8 cellular contexts compared by ENCODE assay signal in genomic region chr18:46148810-46149209, GRCh38. TPM values are rescaled to one million over a fixed set of nuclear protein-coding genes. Genes with fewer than 3 reads are reported as not detected.
DNase-seq lines count a peak whose midpoint lies in the region; ATAC-seq and TF ChIP-seq lines count a peak whose summit lies in the region.

No MANE protein-coding gene starts in this region.

- no peaks in the 10 kb centered on the region for H3K79me2 ChIP-seq in OCI-LY7 (ENCODE audit: insufficient read depth, low read depth, low read length)

- H3K36me3 Mint-ChIP-seq in activated naive CD4-positive, alpha-beta T cell treated with anti-CD3 and anti-CD28 coated beads, Interleukin-2, amount 10 ng/mL, durations not matched to agents 7 days and 5 days: peaks cover 9% of the 10 kb centered on the region
- no peaks in the 10 kb centered on the region for H3K36me3 Mint-ChIP-seq in glutamatergic neuron (ENCODE audit: unreplicated experiment)
- H3K36me3 Mint-ChIP-seq in stimulated activated memory B cell treated with anti-CD40 and anti-IgM and Interleukin-4, amounts not matched to agents 10 μg/mL and 1 μg/mL and 100 μg/mL, for 72 hours: no peaks in the 10 kb centered on the region

- no peak overlapping the region for H2BK15ac ChIP-seq in IMR-90 (ENCODE audit: low read depth, low read length)

- POLR2A ChIA-PET in IMR-90 (lab: Charles Lee; ENCODE audit: unreplicated experiment): no interaction called here
- POLR2A ChIA-PET in OCI-LY7 (lab: Charles Lee): interaction anchor here (0.5 to 0.6 kb wide), 2 partner anchors 21 to 22 kb away, joined by 3 to 5 read pairs; no protein-coding TSS in a partner anchor

- H2AK9ac ChIP-seq in IMR-90 (replicated peaks; ENCODE audit: low read depth, low read length, poor library complexity): no peak overlapping the region

- peaks cover 50% of the 10 kb centered on the region for H3K4me1 Mint-ChIP-seq in activated naive CD4-positive, alpha-beta T cell treated with anti-CD3 and anti-CD28 coated beads, Interleukin-2, amount 10 ng/mL, durations not matched to agents 7 days and 5 days
- peaks cover 6% of the 10 kb centered on the region for H3K4me1 Mint-ChIP-seq in glutamatergic neuron (ENCODE audit: low read depth, unreplicated experiment)
- H3K4me1 Mint-ChIP-seq in stimulated activated memory B cell treated with anti-CD40 and anti-IgM and Interleukin-4, amounts not matched to agents 10 μg/mL and 1 μg/mL and 100 μg/mL, for 72 hours: no peaks in the 10 kb centered on the region

- H3K23ac ChIP-seq in IMR-90 (ENCODE audit: low read depth, low read length): no peak overlapping the region

- ATAC-seq in IMR-90 (ENCODE audit: low read depth) (peak; percentile 64), HG02973 (IDR thresholded peaks at IDR 0.05; ENCODE audit: unreplicated experiment) (no peak)
- no peak for ATAC-seq in stimulated activated memory B cell treated with anti-CD40 and anti-IgM and Interleukin-4, amounts not matched to agents 10 μg/mL and 1 μg/mL and 100 μg/mL, for 72 hours

- H3K27ac ChIP-seq in IMR-90 (ENCODE audit: insufficient read depth, low read length) (no peak overlapping the region), OCI-LY7 (ENCODE audit: low read depth, low read length, poor library complexity, severe bottlenecking) (no peak overlapping the region), prostate gland (no peak overlapping the region)

- CTCF ChIA-PET in IMR-90 (lab: Yijun Ruan, JAX) (interaction anchor here (0.6 to 1.8 kb wide), 4 partner anchors 24 to 711 kb away, joined by 3 to 10 read pairs (median 3); a partner anchor contains a TSS), OCI-LY7 (lab: Charles Lee; ENCODE audit: unreplicated experiment) (no interaction called here)
- CTCF ChIA-PET in activated naive CD4-positive, alpha-beta T cell treated with anti-CD3 and anti-CD28 coated beads, Interleukin-2, amount 10 ng/mL, durations not matched to agents 7 days and 5 days (lab: Charles Lee): interaction anchor here (0.6 to 8.6 kb wide), 19 partner anchors 9 to 512 kb away, joined by 3 to 96 read pairs (median 5); partner anchors contain the start of gene LOXHD1

- no peak overlapping the region for H2BK5ac ChIP-seq in IMR-90 (ENCODE audit: low read depth, low read length, poor library complexity, severe bottlenecking)

- DNase-seq in DMS79 treated with DMSO at 0.1 percent for 48 hours (lab: John Stamatoyannopoulos, UW) (peak; percentile 59), IMR-90 (peak; percentile 59), OCI-LY7 (ENCODE audit: low spot score) (peak; percentile 47), glutamatergic neuron (peak; percentile 46), prostate gland (ENCODE audit: low spot score) (peak; percentile 21)
- DNase-seq in activated naive CD4-positive, alpha-beta T cell treated with anti-CD3 and anti-CD28 coated beads, Interleukin-2, amount 10 ng/mL, durations not matched to agents 7 days and 5 days: peak; percentile 69

- H3K27me3 ChIP-seq in IMR-90 (ENCODE audit: control insufficient read depth, insufficient read depth, low read length): no peaks in the 10 kb centered on the region
- H3K27me3 ChIP-seq in prostate gland (replicated peaks; ENCODE audit: insufficient read depth): no peaks in the 10 kb centered on the region

- no peak overlapping the region for H3K18ac ChIP-seq in IMR-90 (ENCODE audit: low read depth, low read length)

- no peak overlapping the region for H2BK120ac ChIP-seq in IMR-90 (ENCODE audit: low read depth, low read length)

- BruUV-seq in IMR-90 (replicated peaks; lab: Mats Ljungman, UMichigan) (no TSS peak), OCI-LY7 (replicated peaks; lab: Mats Ljungman, UMichigan) (no TSS peak)

- H3K4me2 ChIP-seq in IMR-90 (ENCODE audit: low read depth, low read length) (no peak overlapping the region), OCI-LY7 (ENCODE audit: low read length) (no peak overlapping the region)

- no peak overlapping the region for H3K4ac ChIP-seq in IMR-90 (ENCODE audit: low read depth, low read length)

- no peaks in the 10 kb centered on the region for H3K36me3 ChIP-seq in IMR-90 (ENCODE audit: control insufficient read depth, insufficient read depth, low read length)
- H3K36me3 ChIP-seq in OCI-LY7 (ENCODE audit: insufficient read depth, low read length): no peaks in the 10 kb centered on the region
- no peaks in the 10 kb centered on the region for H3K36me3 ChIP-seq in prostate gland

- H3K4me3 ChIP-seq in IMR-90 (ENCODE audit: insufficient read depth, low read depth, low read length) (no peak overlapping the region), OCI-LY7 (ENCODE audit: low read depth, low read length, poor library complexity, severe bottlenecking) (no peak overlapping the region), prostate gland (no peak overlapping the region)

- H3K4me3 Mint-ChIP-seq in activated naive CD4-positive, alpha-beta T cell treated with anti-CD3 and anti-CD28 coated beads, Interleukin-2, amount 10 ng/mL, durations not matched to agents 7 days and 5 days: no peak overlapping the region
- H3K4me3 Mint-ChIP-seq in glutamatergic neuron (ENCODE audit: unreplicated experiment): no peak overlapping the region
- H3K4me3 Mint-ChIP-seq in stimulated activated memory B cell treated with anti-CD40 and anti-IgM and Interleukin-4, amounts not matched to agents 10 μg/mL and 1 μg/mL and 100 μg/mL, for 72 hours: no peak overlapping the region

- H3K79me1 ChIP-seq in IMR-90 (ENCODE audit: low read depth in 1 of 2, low read length in 2 of 2): no peaks in the 10 kb centered on the region

- H3K14ac ChIP-seq in IMR-90 (replicated peaks; ENCODE audit: low read depth, low read length): no peak overlapping the region

- H3K9me1 ChIP-seq in IMR-90 (ENCODE audit: insufficient read depth, low read length): peaks cover 10% of the 10 kb centered on the region; the same call in 1 of the 2 replicates

- H3K27ac Mint-ChIP-seq in activated naive CD4-positive, alpha-beta T cell treated with anti-CD3 and anti-CD28 coated beads, Interleukin-2, amount 10 ng/mL, durations not matched to agents 7 days and 5 days: peak overlapping the region; percentile 75
- no peak overlapping the region for H3K27ac Mint-ChIP-seq in glutamatergic neuron (ENCODE audit: unreplicated experiment)
- no peak overlapping the region for H3K27ac Mint-ChIP-seq in stimulated activated memory B cell treated with anti-CD40 and anti-IgM and Interleukin-4, amounts not matched to agents 10 μg/mL and 1 μg/mL and 100 μg/mL, for 72 hours

- H3K9me3 ChIP-seq in IMR-90 (ENCODE audit: control insufficient read depth, insufficient read depth, low read length): no peaks in the 10 kb centered on the region
- no peaks in the 10 kb centered on the region for H3K9me3 ChIP-seq in OCI-LY7 (ENCODE audit: low read length)
- H3K9me3 ChIP-seq in prostate gland: no peaks in the 10 kb centered on the region

- intact Hi-C loops in IMR-90 (cut with micrococcal nuclease): loop anchor here (1.0 to 2.0 kb wide), 4 partner anchors 24 to 509 kb away; no protein-coding TSS in a partner anchor
- intact Hi-C loops in OCI-LY7 (cut with micrococcal nuclease; ENCODE audit: unreplicated experiment): loop anchor here (1.0 to 5.0 kb wide), 4 partner anchors 24 to 509 kb away; no protein-coding TSS in a partner anchor
- intact Hi-C loops in prostate gland (cut with DNase I): loop anchor here (2.0 kb wide), 1 partner anchor 510 kb away; no protein-coding TSS in a partner anchor

- dilution Hi-C loops in IMR-90 (cut with HindIII; ENCODE audit: low sequenced_read_pairs, unreplicated experiment): no loop called here

- no peaks in the 10 kb centered on the region for H3K9me3 Mint-ChIP-seq in activated naive CD4-positive, alpha-beta T cell treated with anti-CD3 and anti-CD28 coated beads, Interleukin-2, amount 10 ng/mL, durations not matched to agents 7 days and 5 days
- H3K9me3 Mint-ChIP-seq in glutamatergic neuron (ENCODE audit: unreplicated experiment): peaks cover 2% of the 10 kb centered on the region
- no peaks in the 10 kb centered on the region for H3K9me3 Mint-ChIP-seq in stimulated activated memory B cell treated with anti-CD40 and anti-IgM and Interleukin-4, amounts not matched to agents 10 μg/mL and 1 μg/mL and 100 μg/mL, for 72 hours

- TF ChIP-seq RAD21 in IMR-90 (IDR thresholded peaks at IDR 0.05; ENCODE audit: low read length): peak; percentile 75

- no peak overlapping the region for H3K56ac ChIP-seq in IMR-90 (ENCODE audit: extremely low read depth, insufficient read depth, low read length)

- peaks cover 13% of the 10 kb centered on the region for H3K4me1 ChIP-seq in IMR-90 (ENCODE audit: control insufficient read depth, insufficient read depth, low read length)
- H3K4me1 ChIP-seq in OCI-LY7 (ENCODE audit: insufficient read depth, low read length, poor library complexity, severe bottlenecking): no peaks in the 10 kb centered on the region
- no peaks in the 10 kb centered on the region for H3K4me1 ChIP-seq in prostate gland (replicated peaks)

- no peak overlapping the region for H3K9ac ChIP-seq in IMR-90 (ENCODE audit: low read depth, low read length)

- WGBS in IMR-90 (ENCODE audit: extremely low coverage in 2 of 2, insufficient read length in 1 of 2), 2 experiments: no CpG with 5 or more reads among the region's 2 CpGs
- WGBS in prostate gland: 11% methylated on average over 2 of the region's 2 CpGs

- H4K91ac ChIP-seq in IMR-90 (ENCODE audit: insufficient read depth, low read depth, low read length): no peak overlapping the region; the same call in 1 of the 2 replicates

- H2AK5ac ChIP-seq in IMR-90 (ENCODE audit: low read depth, low read length): no peak overlapping the region

- no peak for TF ChIP-seq POLR2A in IMR-90 (IDR thresholded peaks at IDR 0.05; ENCODE audit: low read depth, low read length)
- TF ChIP-seq POLR2A in prostate gland (IDR thresholded peaks at IDR 0.05): no peak

- no peak overlapping the region for H4K5ac ChIP-seq in IMR-90 (ENCODE audit: low read depth, low read length)

- H3K9me2 ChIP-seq in OCI-LY7 (ENCODE audit: insufficient read depth, low read length): no peaks in the 10 kb centered on the region

- H4K8ac ChIP-seq in IMR-90 (ENCODE audit: low read depth in 2 of 2, low read length in 2 of 2): no peak overlapping the region

- H3K27me3 Mint-ChIP-seq in activated naive CD4-positive, alpha-beta T cell treated with anti-CD3 and anti-CD28 coated beads, Interleukin-2, amount 10 ng/mL, durations not matched to agents 7 days and 5 days: no peaks in the 10 kb centered on the region
- H3K27me3 Mint-ChIP-seq in glutamatergic neuron (ENCODE audit: unreplicated experiment): peaks cover 2% of the 10 kb centered on the region
- no peaks in the 10 kb centered on the region for H3K27me3 Mint-ChIP-seq in stimulated activated memory B cell treated with anti-CD40 and anti-IgM and Interleukin-4, amounts not matched to agents 10 μg/mL and 1 μg/mL and 100 μg/mL, for 72 hours

- TF ChIP-seq CTCF in IMR-90 (conservative IDR thresholded peaks at IDR 0.05; ENCODE audit: low read depth, low read length) (peak; percentile 76), OCI-LY7 (conservative IDR thresholded peaks at IDR 0.05; ENCODE audit: low read length) (peak; percentile 78), glutamatergic neuron (IDR thresholded peaks at IDR 0.05; ENCODE audit: partially characterized antibody, unreplicated experiment) (peak; percentile 78), prostate gland (IDR thresholded peaks at IDR 0.05) (peak; percentile 27 to 68 (median 54))

- no peaks in the 10 kb centered on the region for H4K20me1 ChIP-seq in IMR-90 (ENCODE audit: insufficient read depth, low read length)
- H4K20me1 ChIP-seq in OCI-LY7 (ENCODE audit: insufficient read depth, low read length): no peaks in the 10 kb centered on the region

- no peak overlapping the region for H2BK20ac ChIP-seq in IMR-90 (ENCODE audit: low read depth, low read length)

- in situ Hi-C loops in IMR-90 (cut with MboI; ENCODE audit: low sequenced_read_pairs): loop anchor here (5.0 kb wide), 2 partner anchors 328 to 508 kb away; partner anchors contain the start of gene LOXHD1

- H2AFZ ChIP-seq in IMR-90 (replicated peaks; ENCODE audit: low read length, poor library complexity) (peak overlapping the region; percentile 68), OCI-LY7 (ENCODE audit: low read length) (no peak overlapping the region)

RNA-seq across cellular contexts. Expression of gene HAUS1, which starts 44.6 kb away (rescaled TPM):
- total RNA-seq in IMR-90 (2012; rRNA removed): 25.3 and 32.2 TPM in 2 replicates
- 33.4 and 55.0 TPM in 2 replicates for polyA plus RNA-seq in IMR-90 (2012; rRNA removed)
- polyA plus RNA-seq in IMR-90 (2012; cell fraction: cytosol; rRNA removed): 3.9 and 5.2 TPM in 2 replicates
- 0.58 and 6.2 TPM in 2 replicates for polyA plus RNA-seq in IMR-90 (2012; cell fraction: nucleus; rRNA removed; ENCODE audit: low replicate concordance)
- total RNA-seq in OCI-LY7 (2014; rRNA removed; shearing (Covaris generic)): 24.8 and 26.4 TPM in 2 replicates
- 36.5 and 38.4 TPM in 2 replicates for total RNA-seq in OCI-LY7 (2022)
- total RNA-seq in glutamatergic neuron (ENCODE audit: unreplicated experiment): 32.2 TPM
- total RNA-seq in prostate gland: 10 to 100 TPM; 19.9 to 26.9 TPM

RNA-seq across cellular contexts. Expression of gene ATP5F1A, which starts 50.7 kb away (rescaled TPM):
- total RNA-seq in IMR-90 (2012; rRNA removed): 1,085 and 1,283 TPM in 2 replicates
- 515 and 543 TPM in 2 replicates for polyA plus RNA-seq in IMR-90 (2012; rRNA removed)
- polyA plus RNA-seq in IMR-90 (2012; cell fraction: cytosol; rRNA removed): 309 and 561 TPM in 2 replicates
- polyA plus RNA-seq in IMR-90 (2012; cell fraction: nucleus; rRNA removed; ENCODE audit: low replicate concordance): 157 and 333 TPM in 2 replicates
- total RNA-seq in OCI-LY7 (2014; rRNA removed; shearing (Covaris generic)): 208 and 218 TPM in 2 replicates
- 274 and 284 TPM in 2 replicates for total RNA-seq in OCI-LY7 (2022)
- 511 TPM for total RNA-seq in glutamatergic neuron (ENCODE audit: unreplicated experiment)
- 100 to 1,000 TPM; 457 to 522 TPM for total RNA-seq in prostate gland
